Comparison of ENCODE assay signal across 23 cellular contexts in the genomic region with DNA sequence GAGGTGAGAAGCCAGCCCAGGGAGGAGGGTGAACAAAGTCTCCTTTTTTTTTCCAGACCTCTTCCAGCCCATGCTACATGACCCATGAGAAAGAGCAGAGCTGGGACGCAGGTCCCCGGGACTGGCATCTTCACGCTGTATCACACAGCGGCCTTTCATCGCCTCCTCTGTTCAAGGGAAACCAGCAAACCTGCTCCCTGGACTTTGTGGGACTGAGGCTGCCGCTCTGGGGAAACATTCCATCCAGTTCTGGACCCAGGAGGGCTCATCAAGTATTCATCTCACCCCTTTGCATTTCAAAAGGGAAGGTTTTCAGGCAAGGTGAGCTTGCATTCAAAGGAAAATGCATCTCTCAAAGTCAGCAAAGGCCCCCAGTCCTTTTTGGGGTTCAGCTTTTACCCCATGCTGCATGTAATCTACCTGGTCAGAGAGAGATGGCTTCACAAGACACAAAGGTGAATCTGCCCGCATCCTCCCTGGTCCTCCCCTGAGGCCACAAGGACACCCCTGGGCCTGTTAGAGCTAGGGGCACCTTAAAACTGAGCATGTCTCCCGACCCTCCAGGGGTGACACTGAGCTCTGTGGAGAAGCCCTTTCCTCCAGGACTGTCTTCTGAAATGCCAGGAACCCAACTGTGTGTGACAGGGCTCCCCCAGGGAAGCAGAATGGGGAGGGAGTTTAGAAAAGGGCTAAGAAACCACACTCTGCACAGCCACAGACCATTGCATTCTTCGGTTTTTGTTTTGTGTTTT. TPM values are rescaled to one million over a fixed set of nuclear protein-coding genes. Genes with fewer than 3 reads are reported as not detected.
"Had no signal": no experiment of that assay in that cellular context is flagged by ENCODE, and none has a peak within 500 bp of the region (broad histone marks: within the 10 kb centered on the region; RNA-seq: fewer than 3 reads in every experiment).

No MANE protein-coding gene starts in this region.

- ATAC-seq: activated CD8-positive, alpha-beta T cell treated with anti-CD3 and anti-CD28 coated beads for 36 hours; left colon; stimulated activated naive B cell treated with anti-CD40 and anti-IgM and Interleukin-4, amounts not matched to agents 10 μg/mL and 1 μg/mL and 100 μg/mL, for 72 hours had no signal

- H3K4me1 Mint-ChIP-seq: activated naive CD8-positive, alpha-beta T cell treated with anti-CD3 and anti-CD28 coated beads, Interleukin-2, amount 10 ng/mL, durations not matched to agents 7 days and 5 days; stimulated activated naive B cell treated with anti-CD40 and anti-IgM and Interleukin-4, amounts not matched to agents 10 μg/mL and 1 μg/mL and 100 μg/mL, for 72 hours had no signal

- H3K27ac Mint-ChIP-seq: activated CD8-positive, alpha-beta T cell treated with anti-CD3 and anti-CD28 coated beads for 36 hours; activated naive CD8-positive, alpha-beta T cell treated with anti-CD3 and anti-CD28 coated beads, Interleukin-2, amount 10 ng/mL, durations not matched to agents 7 days and 5 days; activated T-cell treated with anti-CD3 and anti-CD28 coated beads, Interleukin-2, amount 50 U/mL, for 24 hours; activated T-helper 2 cell treated with anti-CD3 and anti-CD28 coated beads, Interferon-gamma antibody, Interleukin-2, Interleukin-4, amounts not matched to agents 10 μg/mL and 5 μg/mL and 100 μg/mL, durations not matched to agents 14 hours and 24 hours and 36 hours; stimulated activated naive B cell treated with anti-CD40 and anti-IgM and Interleukin-4, amounts not matched to agents 10 μg/mL and 1 μg/mL and 100 μg/mL, for 72 hours had no signal

- H3K4me3 ChIP-seq: cardiac muscle cell, dorsolateral prefrontal cortex, ovary, sigmoid colon, upper lobe of right lung had no signal

- H3K4me1 ChIP-seq: sigmoid colon, upper lobe of right lung had no signal

- H3K4me3 Mint-ChIP-seq: activated CD8-positive, alpha-beta T cell treated with anti-CD3 and anti-CD28 coated beads for 36 hours; activated naive CD8-positive, alpha-beta T cell treated with anti-CD3 and anti-CD28 coated beads, Interleukin-2, amount 10 ng/mL, durations not matched to agents 7 days and 5 days; activated T-cell treated with anti-CD3 and anti-CD28 coated beads, Interleukin-2, amount 50 U/mL, for 24 hours; neural crest cell; stimulated activated naive B cell treated with anti-CD40 and anti-IgM and Interleukin-4, amounts not matched to agents 10 μg/mL and 1 μg/mL and 100 μg/mL, for 72 hours had no signal

- DNase-seq: activated CD4-positive, alpha-beta T cell treated with anti-CD3 and anti-CD28 coated beads for 48 hours; activated CD4-positive, CD25-positive, alpha-beta regulatory T cell; activated CD8-positive, alpha-beta T cell treated with anti-CD3 and anti-CD28 coated beads for 36 hours; activated naive CD4-positive, alpha-beta T cell treated with Interleukin-2 at 50 U/mL for 16 hours; activated naive CD8-positive, alpha-beta T cell treated with anti-CD3 and anti-CD28 coated beads, Interleukin-2, amount 10 ng/mL, durations not matched to agents 7 days and 5 days; activated T-cell treated with anti-CD3 and anti-CD28 coated beads, Interleukin-2, amount 50 U/mL, for 24 hours; amygdala; dorsolateral prefrontal cortex; foreskin fibroblast; glutamatergic neuron; left colon; midbrain; sigmoid colon; stimulated activated CD4-positive, alpha-beta T cell treated with anti-CD3 and anti-CD28 coated beads, Interleukin-4, amount 100 ng/mL, for 4 hours; stimulated activated naive B cell treated with anti-CD40 and anti-IgM and Interleukin-4, amounts not matched to agents 10 μg/mL and 1 μg/mL and 100 μg/mL, for 72 hours; T-helper 1 cell; T-helper 9 cell; upper lobe of right lung had no signal

- H3K27ac ChIP-seq: cardiac muscle cell, dorsolateral prefrontal cortex, epithelial cell of prostate, ovary, sigmoid colon, upper lobe of right lung had no signal

- H3K36me3 Mint-ChIP-seq: activated naive CD8-positive, alpha-beta T cell treated with anti-CD3 and anti-CD28 coated beads, Interleukin-2, amount 10 ng/mL, durations not matched to agents 7 days and 5 days; stimulated activated naive B cell treated with anti-CD40 and anti-IgM and Interleukin-4, amounts not matched to agents 10 μg/mL and 1 μg/mL and 100 μg/mL, for 72 hours had no signal

- H3K9me3 Mint-ChIP-seq: neural crest cell had no signal

- H3K27me3 ChIP-seq: cardiac muscle cell, ovary, upper lobe of right lung had no signal

- H3K36me3 ChIP-seq: cardiac muscle cell, ovary, sigmoid colon, upper lobe of right lung had no signal

- H3K27me3 Mint-ChIP-seq: activated CD8-positive, alpha-beta T cell treated with anti-CD3 and anti-CD28 coated beads for 36 hours; stimulated activated naive B cell treated with anti-CD40 and anti-IgM and Interleukin-4, amounts not matched to agents 10 μg/mL and 1 μg/mL and 100 μg/mL, for 72 hours had no signal

- H3K9me3 ChIP-seq: ovary, upper lobe of right lung had no signal

RNA-seq across cellular contexts. Expression of gene MEG3, which starts 21.2 kb away (rescaled TPM):
- total RNA-seq: activated CD8-positive, alpha-beta T cell treated with anti-CD3 and anti-CD28 coated beads for 36 hours; activated naive CD8-positive, alpha-beta T cell treated with anti-CD3 and anti-CD28 coated beads, Interleukin-2, amount 10 ng/mL, durations not matched to agents 7 days and 5 days; activated T-helper 2 cell treated with anti-CD3 and anti-CD28 coated beads, Interferon-gamma antibody, Interleukin-2, Interleukin-4, amounts not matched to agents 10 μg/mL and 5 μg/mL and 100 μg/mL, durations not matched to agents 14 hours and 24 hours and 36 hours; cardiac muscle cell had no signal
- polyA plus RNA-seq: cardiac muscle cell had no signal
